In the genomic region with DNA sequence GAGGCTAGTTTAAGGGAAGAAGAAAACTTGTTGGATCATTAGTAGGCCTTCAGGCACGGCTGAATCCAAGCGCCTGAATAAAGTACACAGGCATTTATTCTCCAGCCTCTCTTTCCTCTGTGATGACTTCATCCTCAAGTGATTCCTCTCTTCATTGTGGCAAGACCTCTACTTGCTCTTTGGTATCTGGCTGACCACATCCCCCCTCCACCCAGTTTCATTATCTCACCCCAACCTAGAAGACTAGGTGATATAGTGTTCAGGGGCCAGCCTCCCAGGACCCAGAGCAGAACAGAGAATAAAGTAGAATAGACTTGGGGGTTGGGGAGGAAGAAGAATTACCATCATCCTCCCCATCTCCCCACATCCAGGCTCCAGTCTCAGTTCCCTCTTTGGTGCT, we compare ENCODE assay signal across 19 cellular contexts.
DNase-seq lines count a peak whose midpoint lies in the region; ATAC-seq and TF ChIP-seq lines count a peak whose summit lies in the region.
"Had no signal": no experiment of that assay in that cellular context is flagged by ENCODE, and none has a peak within 500 bp of the region (broad histone marks: within the 10 kb centered on the region; RNA-seq: fewer than 3 reads in every experiment).

No MANE protein-coding gene starts in this region.

- no peak overlapping the region for H3K23ac ChIP-seq in mesenchymal stem cell (ENCODE audit: low read length in 2 of 2)

- H2AFZ ChIP-seq in mesenchymal stem cell (ENCODE audit: low read depth, low read length): no peak overlapping the region

- H3K27me3 Mint-ChIP-seq in activated CD8-positive, alpha-beta T cell treated with anti-CD3 and anti-CD28 coated beads for 36 hours: no peaks in the 10 kb centered on the region
- H3K27me3 Mint-ChIP-seq: dendritic cell treated with granulocyte-macrophage colony-stimulating factor and Interleukin-4, amounts not matched to agents 40 ng/mL and 50 ng/mL, for 4 days; naive thymus-derived CD8-positive, alpha-beta T cell had no signal

- no peak overlapping the region for H2BK120ac ChIP-seq in mesenchymal stem cell (ENCODE audit: low read depth, low read length)

- H3K4me2 ChIP-seq in mesenchymal stem cell (ENCODE audit: low read length, poor library complexity, severe bottlenecking): no peak overlapping the region

- H3K79me1 ChIP-seq in mesenchymal stem cell (replicated peaks; ENCODE audit: low read length, poor library complexity, severe bottlenecking): no peaks in the 10 kb centered on the region

- H3K36me3 Mint-ChIP-seq in activated CD8-positive, alpha-beta T cell treated with anti-CD3 and anti-CD28 coated beads for 36 hours (ENCODE audit: low read depth): no peaks in the 10 kb centered on the region

- no peak overlapping the region for H3K4me3 Mint-ChIP-seq in activated CD8-positive, alpha-beta T cell treated with anti-CD3 and anti-CD28 coated beads for 36 hours
- H3K4me3 Mint-ChIP-seq: activated naive CD4-positive, alpha-beta T cell treated with anti-CD3 and anti-CD28 coated beads for 36 hours; dendritic cell treated with granulocyte-macrophage colony-stimulating factor and Interleukin-4, amounts not matched to agents 40 ng/mL and 50 ng/mL, for 4 days; naive thymus-derived CD8-positive, alpha-beta T cell had no signal

- no peak overlapping the region for H3K18ac ChIP-seq in mesenchymal stem cell (ENCODE audit: low read depth in 1 of 2, low read length in 2 of 2)

- no peak overlapping the region for H3K9ac ChIP-seq in mesenchymal stem cell (ENCODE audit: low read length)

- no peak overlapping the region for H3K27ac Mint-ChIP-seq in activated CD8-positive, alpha-beta T cell treated with anti-CD3 and anti-CD28 coated beads for 36 hours
- H3K27ac Mint-ChIP-seq: activated naive CD4-positive, alpha-beta T cell treated with anti-CD3 and anti-CD28 coated beads for 36 hours; dendritic cell treated with granulocyte-macrophage colony-stimulating factor and Interleukin-4, amounts not matched to agents 40 ng/mL and 50 ng/mL, for 4 days had no signal

- peak; percentile 85 for DNase-seq in Daoy (ENCODE audit: low read depth)
- peak; percentile 18 for DNase-seq in activated CD8-positive, alpha-beta T cell treated with anti-CD3 and anti-CD28 coated beads for 36 hours
- peak; percentile 53 for DNase-seq in mesenchymal stem cell
- DNase-seq in retina: no peak
- DNase-seq in C1 segment of cervical spinal cord (lab: John Stamatoyannopoulos, UW): no peak
- DNase-seq: activated naive CD4-positive, alpha-beta T cell treated with anti-CD3 and anti-CD28 coated beads for 36 hours; activated T-cell treated with anti-CD3 and anti-CD28 coated beads for 4 hours; BE2C; DMS 273 treated with DMSO at 0.1 percent for 48 hours; lower lobe of right lung; MG63; naive thymus-derived CD8-positive, alpha-beta T cell; NCI-H1694 treated with DMSO at 0.1 percent for 48 hours; SIG-M5; spleen; thyroid gland had no signal

- no peaks in the 10 kb centered on the region for H3K36me3 ChIP-seq in mesenchymal stem cell (ENCODE audit: control insufficient read depth in 1 of 2, insufficient read depth in 2 of 2, low read depth in 1 of 2, low read length in 2 of 2)
- H3K36me3 ChIP-seq: BE2C, lower lobe of right lung, MG63, spleen, thyroid gland had no signal

- no peaks in the 10 kb centered on the region for H3K9me3 Mint-ChIP-seq in activated CD8-positive, alpha-beta T cell treated with anti-CD3 and anti-CD28 coated beads for 36 hours
- H3K9me3 Mint-ChIP-seq: activated naive CD4-positive, alpha-beta T cell treated with anti-CD3 and anti-CD28 coated beads for 36 hours; dendritic cell treated with granulocyte-macrophage colony-stimulating factor and Interleukin-4, amounts not matched to agents 40 ng/mL and 50 ng/mL, for 4 days; naive thymus-derived CD8-positive, alpha-beta T cell had no signal

- peak overlapping the region; percentile 50 for H2AK5ac ChIP-seq in mesenchymal stem cell (ENCODE audit: low read length, severe bottlenecking)

- no peaks in the 10 kb centered on the region for H3K9me3 ChIP-seq in mesenchymal stem cell (ENCODE audit: control insufficient read depth, low read length)
- H3K9me3 ChIP-seq: BE2C, lower lobe of right lung, MG63, spleen, thyroid gland had no signal

- no peak overlapping the region for H2BK12ac ChIP-seq in mesenchymal stem cell (ENCODE audit: low read length in 2 of 2)

- no peak overlapping the region for H3K4me3 ChIP-seq in mesenchymal stem cell (ENCODE audit: insufficient read depth in 1 of 2, low read depth in 1 of 2, low read length in 2 of 2)
- H3K4me3 ChIP-seq: lower lobe of right lung, MG63, spleen, thyroid gland had no signal

- no peak overlapping the region for H2BK15ac ChIP-seq in mesenchymal stem cell (ENCODE audit: low read depth, poor library complexity, severe bottlenecking)

- POLR2A ChIA-PET in activated CD8-positive, alpha-beta T cell treated with anti-CD3 and anti-CD28 coated beads for 36 hours (lab: Charles Lee): no interaction called here

- H3K27me3 ChIP-seq in mesenchymal stem cell (ENCODE audit: control insufficient read depth in 1 of 2, insufficient read depth in 1 of 2, low read length in 2 of 2): peaks cover 0 to 21% of the 10 kb centered on the region in 2 experiments
- H3K27me3 ChIP-seq: BE2C, MG63, spleen, thyroid gland had no signal

- H3K14ac ChIP-seq in mesenchymal stem cell (ENCODE audit: low read length in 2 of 2): no peak overlapping the region

- WGBS in mesenchymal stem cell: 50% methylated on average over 2 of the region's 2 CpGs

- H4K8ac ChIP-seq in mesenchymal stem cell (ENCODE audit: low read length): no peak overlapping the region

- no peak overlapping the region for H3K4ac ChIP-seq in mesenchymal stem cell (ENCODE audit: low read depth in 1 of 2, low read length in 2 of 2)

- peaks cover 2% of the 10 kb centered on the region for H3K4me1 Mint-ChIP-seq in activated CD8-positive, alpha-beta T cell treated with anti-CD3 and anti-CD28 coated beads for 36 hours (ENCODE audit: low read depth)

- no peak overlapping the region for H4K91ac ChIP-seq in mesenchymal stem cell (ENCODE audit: low read length)

- TF ChIP-seq CTCF in activated CD8-positive, alpha-beta T cell treated with anti-CD3 and anti-CD28 coated beads for 36 hours (IDR thresholded peaks at IDR 0.05): no peak

- no peak overlapping the region for H2BK5ac ChIP-seq in mesenchymal stem cell (ENCODE audit: low read depth, low read length, poor library complexity, severe bottlenecking)

- ATAC-seq in GM18870 (IDR thresholded peaks at IDR 0.05; ENCODE audit: unreplicated experiment) (peak; percentile 63), HG02610 (IDR thresholded peaks at IDR 0.05; ENCODE audit: unreplicated experiment) (no peak)
- ATAC-seq in activated CD8-positive, alpha-beta T cell treated with anti-CD3 and anti-CD28 coated beads for 36 hours: peak; percentile 42
- ATAC-seq: lower lobe of right lung; naive thymus-derived CD8-positive, alpha-beta T cell had no signal

- intact Hi-C loops in activated CD8-positive, alpha-beta T cell treated with anti-CD3 and anti-CD28 coated beads for 36 hours (cut with micrococcal nuclease): no loop called here

- H3K4me1 ChIP-seq in mesenchymal stem cell (ENCODE audit: control insufficient read depth, insufficient read depth, low read depth, low read length): peaks cover 15% of the 10 kb centered on the region
- H3K4me1 ChIP-seq: BE2C, lower lobe of right lung had no signal

- H3K27ac ChIP-seq in mesenchymal stem cell (ENCODE audit: low read length, poor library complexity, severe bottlenecking): no peak overlapping the region
- H3K27ac ChIP-seq: lower lobe of right lung, spleen, thyroid gland had no signal

- CTCF ChIA-PET in activated CD8-positive, alpha-beta T cell treated with anti-CD3 and anti-CD28 coated beads for 36 hours (lab: Charles Lee): no interaction called here

Comparison
In these comparisons a context has a peak if more than half of its experiments do, and no peak if none do; other contexts are left out.
1. DNase-seq: peak in Daoy (single experiment), activated CD8-positive, alpha-beta T cell treated with anti-CD3 and anti-CD28 coated beads for 36 hours (single experiment) and mesenchymal stem cell (single experiment); none in retina (single experiment) and C1 segment of cervical spinal cord (0 of 14).